ENCODE assay signal across 27 cellular contexts in genomic region chr12:117583677-117584076, GRCh38.
A peak's percentile ranks its signal among the peaks of the same experiment; 100 is the strongest.
DNase-seq lines count a peak whose midpoint lies in the region; FAIRE-seq and TF ChIP-seq lines count a peak whose summit lies in the region.
"Had no signal": no experiment of that assay in that cellular context is flagged by ENCODE, and none has a peak within 500 bp of the region (broad histone marks: within the 10 kb centered on the region; RNA-seq: fewer than 3 reads in every experiment).

No MANE protein-coding gene starts in this region.

- no peak overlapping the region for H3K27ac ChIP-seq in iPS-18a (ENCODE audit: low read length)
- H3K27ac ChIP-seq: BLaER1, heart right ventricle, PC-9, SJCRH30, upper lobe of left lung had no signal

- no peak overlapping the region for H3K9ac ChIP-seq in iPS-18a (ENCODE audit: low read length)
- H3K9ac ChIP-seq: BLaER1 had no signal

- no peaks in the 10 kb centered on the region for H3K9me3 Mint-ChIP-seq in activated T-helper 1 cell treated with anti-CD3 and anti-CD28 coated beads, Interleukin-12 subunit alpha, Interleukin-12 subunit beta, Interleukin-2, Interleukin-4 antibody, amounts not matched to agents 30 ng/mL and 10 ng/mL and 1 ng/mL, durations not matched to agents 14 hours and 24 hours and 36 hours
- H3K9me3 Mint-ChIP-seq: activated CD4-positive, alpha-beta memory T cell treated with anti-CD3 and anti-CD28 coated beads, Interleukin-2, amount 10 ng/mL, durations not matched to agents 7 days and 5 days; activated naive CD4-positive, alpha-beta T cell treated with anti-CD3 and anti-CD28 coated beads, Interleukin-2, amount 50 U/mL, for 72 hours; activated T-cell treated with anti-CD3 and anti-CD28 coated beads, Interleukin-2, amount 50 U/mL, for 72 hours; T-helper 1 cell treated with Interleukin-12 subunit alpha and Interleukin-12 subunit beta and Interleukin-4 antibody, amounts not matched to agents 30 μg/mL and 1 μg/mL, for 36 hours had no signal

- H3K4me1 ChIP-seq in iPS-18a (ENCODE audit: control insufficient read depth, low read depth, low read length), result peaks cover 14% of the 10 kb centered on the region
- H3K4me1 ChIP-seq: SJCRH30 had no signal

- TF ChIP-seq POLR2A in GM12892 (IDR thresholded peaks at IDR 0.05; ENCODE audit: low read depth, low read length), result no peak

- intact Hi-C loops in activated T-helper 1 cell treated with anti-CD3 and anti-CD28 coated beads, Interleukin-12 subunit alpha, Interleukin-12 subunit beta, Interleukin-2, Interleukin-4 antibody, amounts not matched to agents 30 ng/mL and 10 ng/mL and 1 ng/mL, durations not matched to agents 14 hours and 24 hours and 36 hours (cut with micrococcal nuclease), result no loop called here

- H3K36me3 Mint-ChIP-seq in activated T-helper 1 cell treated with anti-CD3 and anti-CD28 coated beads, Interleukin-12 subunit alpha, Interleukin-12 subunit beta, Interleukin-2, Interleukin-4 antibody, amounts not matched to agents 30 ng/mL and 10 ng/mL and 1 ng/mL, durations not matched to agents 14 hours and 24 hours and 36 hours (ENCODE audit: low read depth), result no peaks in the 10 kb centered on the region
- H3K36me3 Mint-ChIP-seq: activated naive CD4-positive, alpha-beta T cell treated with anti-CD3 and anti-CD28 coated beads, Interleukin-2, amount 50 U/mL, for 72 hours; naive thymus-derived CD4-positive, alpha-beta T cell had no signal

- no peak overlapping the region for H3K4me3 Mint-ChIP-seq in activated T-helper 1 cell treated with anti-CD3 and anti-CD28 coated beads, Interleukin-12 subunit alpha, Interleukin-12 subunit beta, Interleukin-2, Interleukin-4 antibody, amounts not matched to agents 30 ng/mL and 10 ng/mL and 1 ng/mL, durations not matched to agents 14 hours and 24 hours and 36 hours
- H3K4me3 Mint-ChIP-seq: activated CD4-positive, alpha-beta memory T cell treated with anti-CD3 and anti-CD28 coated beads, Interleukin-2, amount 10 ng/mL, durations not matched to agents 7 days and 5 days; activated T-cell treated with anti-CD3 and anti-CD28 coated beads, Interleukin-2, amount 50 U/mL, for 72 hours; naive thymus-derived CD4-positive, alpha-beta T cell; T-helper 1 cell treated with Interleukin-12 subunit alpha and Interleukin-12 subunit beta and Interleukin-4 antibody, amounts not matched to agents 30 μg/mL and 1 μg/mL, for 36 hours had no signal

- H3K4me1 Mint-ChIP-seq in activated T-helper 1 cell treated with anti-CD3 and anti-CD28 coated beads, Interleukin-12 subunit alpha, Interleukin-12 subunit beta, Interleukin-2, Interleukin-4 antibody, amounts not matched to agents 30 ng/mL and 10 ng/mL and 1 ng/mL, durations not matched to agents 14 hours and 24 hours and 36 hours (ENCODE audit: low read depth), result no peaks in the 10 kb centered on the region
- H3K4me1 Mint-ChIP-seq: activated CD4-positive, alpha-beta memory T cell treated with anti-CD3 and anti-CD28 coated beads, Interleukin-2, amount 10 ng/mL, durations not matched to agents 7 days and 5 days; naive thymus-derived CD4-positive, alpha-beta T cell had no signal

- no peaks in the 10 kb centered on the region for H3K9me3 ChIP-seq in iPS-18a (ENCODE audit: control insufficient read depth, low read depth, low read length)
- H3K9me3 ChIP-seq: BLaER1, heart right ventricle, SJCRH30, upper lobe of left lung had no signal

- H3K36me3 ChIP-seq in iPS-18a (ENCODE audit: control insufficient read depth, low read depth, low read length), result no peaks in the 10 kb centered on the region
- H3K36me3 ChIP-seq: BLaER1, heart right ventricle, SJCRH30, upper lobe of left lung had no signal

- H3K4me3 ChIP-seq in iPS-18a (ENCODE audit: low read length), result peak overlapping the region; percentile 24
- H3K4me3 ChIP-seq: BLaER1, heart right ventricle, PC-9, SJCRH30, upper lobe of left lung had no signal

- H3K27me3 Mint-ChIP-seq in activated T-helper 1 cell treated with anti-CD3 and anti-CD28 coated beads, Interleukin-12 subunit alpha, Interleukin-12 subunit beta, Interleukin-2, Interleukin-4 antibody, amounts not matched to agents 30 ng/mL and 10 ng/mL and 1 ng/mL, durations not matched to agents 14 hours and 24 hours and 36 hours (ENCODE audit: insufficient read depth), result peaks cover 6% of the 10 kb centered on the region

- no peak for FAIRE-seq in GM12892 (lab: Jason Lieb, UNC)
- FAIRE-seq: A204.1 had no signal

- no peaks in the 10 kb centered on the region for H3K27me3 ChIP-seq in iPS-18a (ENCODE audit: control insufficient read depth, insufficient read depth, low read length)
- H3K27me3 ChIP-seq: BLaER1, SJCRH30, upper lobe of left lung had no signal

- no peak overlapping the region for H3K27ac Mint-ChIP-seq in activated T-helper 1 cell treated with anti-CD3 and anti-CD28 coated beads, Interleukin-12 subunit alpha, Interleukin-12 subunit beta, Interleukin-2, Interleukin-4 antibody, amounts not matched to agents 30 ng/mL and 10 ng/mL and 1 ng/mL, durations not matched to agents 14 hours and 24 hours and 36 hours
- H3K27ac Mint-ChIP-seq: activated CD4-positive, alpha-beta memory T cell treated with anti-CD3 and anti-CD28 coated beads, Interleukin-2, amount 10 ng/mL, durations not matched to agents 7 days and 5 days; activated naive CD4-positive, alpha-beta T cell treated with anti-CD3 and anti-CD28 coated beads, Interleukin-2, amount 50 U/mL, for 72 hours; activated T-cell treated with anti-CD3 and anti-CD28 coated beads, Interleukin-2, amount 50 U/mL, for 72 hours; naive thymus-derived CD4-positive, alpha-beta T cell; T-helper 1 cell treated with Interleukin-12 subunit alpha and Interleukin-12 subunit beta and Interleukin-4 antibody, amounts not matched to agents 30 μg/mL and 1 μg/mL, for 36 hours had no signal

- DNase-seq in NCI-H748 (lab: John Stamatoyannopoulos, UW; ENCODE audit: unreplicated experiment), result peak; percentile 41
- DNase-seq in NCI-H748 treated with DMSO at 0.1 percent for 48 hours (lab: John Stamatoyannopoulos, UW), result no peak
- DNase-seq in NCI-H345 (lab: John Stamatoyannopoulos, UW), result peak; percentile 63
- no peak for DNase-seq in NK-92 (lab: John Stamatoyannopoulos, UW; ENCODE audit: unreplicated experiment)
- DNase-seq in activated T-helper 1 cell treated with anti-CD3 and anti-CD28 coated beads, Interleukin-12 subunit alpha, Interleukin-12 subunit beta, Interleukin-2, Interleukin-4 antibody, amounts not matched to agents 30 ng/mL and 10 ng/mL and 1 ng/mL, durations not matched to agents 14 hours and 24 hours and 36 hours (ENCODE audit: low spot score), result no peak
- no peak for DNase-seq in kidney tubule cell (ENCODE audit: low spot score)
- DNase-seq in GM12892 (ENCODE audit: insufficient read length), result no peak
- DNase-seq: activated CD4-positive, alpha-beta memory T cell treated with anti-CD3 and anti-CD28 coated beads, Interleukin-2, amount 10 ng/mL, durations not matched to agents 7 days and 5 days; activated T-cell treated with anti-CD3 and anti-CD28 coated beads, Interleukin-2, amount 50 U/mL, for 72 hours; GDM1; GOT3; heart right ventricle; islet precursor cell; Karpas-422; naive thymus-derived CD4-positive, alpha-beta T cell; NCI-H1092 treated with DMSO at 0.1 percent for 48 hours; NCI-H774; PC-9; SJCRH30; stimulated activated CD4-positive, alpha-beta T cell treated with anti-CD3 and anti-CD28 coated beads, Interleukin-2, amount 100 ng/mL, for 24 hours; stimulated activated naive CD4-positive, alpha-beta T cell treated with Interleukin-2 at 50 U/mL for 16 hours; upper lobe of left lung had no signal

Comparison
In these comparisons a context has a peak if more than half of its experiments do, and no peak if none do; other contexts are left out.
1. DNase-seq: peak in NCI-H748 (single experiment) and NCI-H345 (single experiment); none in NCI-H748 treated with DMSO at 0.1 percent for 48 hours (single experiment), NK-92 (single experiment), activated T-helper 1 cell treated with anti-CD3 and anti-CD28 coated beads, Interleukin-12 subunit alpha, Interleukin-12 subunit beta, Interleukin-2, Interleukin-4 antibody, amounts not matched to agents 30 ng/mL and 10 ng/mL and 1 ng/mL, durations not matched to agents 14 hours and 24 hours and 36 hours (single experiment), kidney tubule cell (single experiment) and GM12892 (single experiment).